ENCODE assay signal across 10 cellular contexts in the genomic region with DNA sequence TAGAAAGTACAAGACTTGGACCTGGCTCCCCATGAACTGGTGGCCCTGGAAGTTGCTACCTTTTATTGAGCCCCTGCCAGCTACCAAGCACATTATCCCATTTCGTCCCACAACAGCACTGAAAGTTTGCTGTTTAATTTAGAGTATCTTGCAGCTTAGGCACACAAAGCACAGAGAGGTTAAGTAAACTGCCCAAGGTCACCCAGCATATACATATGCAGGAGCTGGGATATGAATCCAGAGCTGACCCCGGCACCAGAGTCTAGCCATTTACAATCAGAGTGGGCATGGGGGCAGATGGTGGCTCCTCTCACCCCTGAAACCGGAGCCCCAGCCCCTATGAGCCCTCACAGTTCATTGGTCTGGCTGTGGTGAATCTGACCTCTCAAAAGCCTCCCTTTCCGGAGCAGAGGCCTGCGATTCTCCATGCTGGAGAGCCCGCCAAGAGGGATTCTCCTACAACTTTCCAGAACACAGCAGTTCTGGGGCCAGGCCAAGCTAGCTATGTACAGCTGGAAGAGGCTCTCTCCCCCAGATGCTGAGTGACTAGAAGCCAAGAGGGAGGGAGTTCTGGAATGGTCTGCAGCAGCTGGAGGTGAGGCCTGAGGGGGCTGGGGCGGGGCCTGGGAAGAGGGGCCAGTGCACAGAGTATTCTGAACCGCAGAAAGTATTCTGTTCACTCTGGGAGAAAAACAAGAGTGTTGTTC. TPM values are rescaled to one million over a fixed set of nuclear protein-coding genes. Genes with fewer than 3 reads are reported as not detected.
A peak's percentile ranks its signal among the peaks of the same experiment; 100 is the strongest.
DNase-seq lines count a peak whose midpoint lies in the region; ATAC-seq, FAIRE-seq and TF ChIP-seq lines count a peak whose summit lies in the region.
"Had no signal": no experiment of that assay in that cellular context is flagged by ENCODE, and none has a peak within 500 bp of the region (broad histone marks: within the 10 kb centered on the region; RNA-seq: fewer than 3 reads in every experiment).

No MANE protein-coding gene starts in this region.

- intact Hi-C loops in HepG2 (cut with micrococcal nuclease; ENCODE audit: unreplicated experiment), result no loop called here
- intact Hi-C loops in right lobe of liver (cut with DNase I), result no loop called here
- intact Hi-C loops in head of caudate nucleus (cut with DNase I), result no loop called here

- H3K36me3 ChIP-seq in HepG2 (replicated peaks in 1 of 2; ENCODE audit: control insufficient read depth in 1 of 2, insufficient read depth in 2 of 2, low read length in 2 of 2) (peaks cover 0 to 2% of the 10 kb centered on the region in 2 experiments; a peak in 1 of 5 replicates), right lobe of liver (no peaks in the 10 kb centered on the region)

- no peak for TF ChIP-seq EP300 in HepG2 (IDR thresholded peaks at IDR 0.05; ENCODE audit: low read depth in 2 of 2, low read length in 2 of 2)
- no peak for TF ChIP-seq EP300 in HepG2 (CRISPR knock-in tag; IDR thresholded peaks at IDR 0.05; ENCODE audit: borderline replicate concordance)

- 66% methylated on average over 4 of the region's 8 CpGs for WGBS in HepG2 (ENCODE audit: low lambda C conversion rate)
- 72% methylated on average over 4 of the region's 8 CpGs for WGBS in right lobe of liver (ENCODE audit: insufficient coverage, low coverage, low lambda C conversion rate, missing lambda C conversion rate)

- TF ChIP-seq POLR2A in HepG2 (IDR thresholded peaks at IDR 0.05; ENCODE audit: insufficient read depth in 1 of 2, low read depth in 2 of 2, low read length in 2 of 2) (no peak), right lobe of liver (IDR thresholded peaks at IDR 0.05) (no peak)

- ATAC-seq in HepG2 (peak; percentile 2; the same call in 1 of the 3 replicates), right lobe of liver (no peak), GM19023 (IDR thresholded peaks at IDR 0.05; ENCODE audit: unreplicated experiment) (no peak)

- H4K20me1 ChIP-seq in HepG2 (ENCODE audit: insufficient read depth, low read length), result peaks cover 25% of the 10 kb centered on the region

- H3K9ac ChIP-seq in HepG2 (ENCODE audit: insufficient read depth, low read depth, low read length), result no peak overlapping the region

- H3K9me3 ChIP-seq in HepG2 (ENCODE audit: low read length) (no peaks in the 10 kb centered on the region), right lobe of liver (no peaks in the 10 kb centered on the region)

- CTCF ChIA-PET in HepG2 (lab: Yijun Ruan, JAX; ENCODE audit: low intra/inter-chr PET ratio, low total read pairs), result no interaction called here

- no peak for DNase-seq in HepG2 (ENCODE audit: low spot score)
- DNase-seq in right lobe of liver, result no peak
- peak in 40 of 42 donors; percentile 35 to 92 (median 73) for DNase-seq in head of caudate nucleus
- peak; percentile 17 for DNase-seq in occipital lobe (lab: John Stamatoyannopoulos, UW)
- DNase-seq in stimulated activated CD4-positive, alpha-beta T cell treated with anti-CD3 and anti-CD28 coated beads, Interleukin-4, amount 100 ng/mL, for 1 hour, result no peak
- no peak for DNase-seq in effector CD4-positive, alpha-beta T cell
- DNase-seq in SKM-1 treated with dmso at 0.1 percent for 144 hours (lab: John Stamatoyannopoulos, UW; ENCODE audit: unreplicated experiment), result no peak
- DNase-seq: effector CD8-positive, alpha-beta T cell; NCI-H1436 had no signal

- BruUV-seq in HepG2 (replicated peaks; lab: Mats Ljungman, UMichigan), result no TSS peak

- H3K4me2 ChIP-seq in HepG2 (ENCODE audit: low read depth, low read length), result peak overlapping the region; percentile 8

- no peak overlapping the region for H2AFZ ChIP-seq in HepG2 (ENCODE audit: low read length)

- H3K27me3 ChIP-seq in HepG2 (ENCODE audit: control insufficient read depth in 1 of 2, insufficient read depth in 2 of 2, low read length in 2 of 2) (no peaks in the 10 kb centered on the region), right lobe of liver (no peaks in the 10 kb centered on the region)

- peak overlapping the region; percentile 26 for H3K27ac ChIP-seq in HepG2 (ENCODE audit: extremely low read length, insufficient read depth, low read length)
- peak overlapping the region in 1 of 3 donors; percentile 18 for H3K27ac ChIP-seq in right lobe of liver

- no peak for TF ChIP-seq RAD21 in HepG2 (CRISPR knock-in tag; IDR thresholded peaks at IDR 0.05)

- in situ Hi-C loops in HepG2 (cut with HindIII; ENCODE audit: extremely low pct_ligation_motif_present, low pct_unique_long_range_greater_than_20kb), result no loop called here

- no peak overlapping the region for H3K4me3 ChIP-seq in HepG2 (replicated peaks in 1 of 3; ENCODE audit: insufficient read depth in 1 of 3, low read depth in 2 of 3, low read length in 3 of 3)
- H3K4me3 ChIP-seq in right lobe of liver, result no peak overlapping the region

- H3K4me1 ChIP-seq in HepG2 (ENCODE audit: insufficient read depth, low read length) (peaks cover 44% of the 10 kb centered on the region), right lobe of liver (peaks cover 0 to 16% (median 5%) of the 10 kb centered on the region in 4 donors)

- H3K79me2 ChIP-seq in HepG2 (ENCODE audit: insufficient read depth, low read length), result no peaks in the 10 kb centered on the region

- TF ChIP-seq CTCF in HepG2 (CRISPR knock-in tag; IDR thresholded peaks at IDR 0.05), result no peak
- no peak for TF ChIP-seq CTCF in right lobe of liver (IDR thresholded peaks at IDR 0.05)

- POLR2A ChIA-PET in HepG2 (lab: Yijun Ruan, JAX), result interaction anchor here (1.1 kb wide), 1 partner anchor 58 kb away, joined by 3 read pairs; no protein-coding TSS in a partner anchor

- FAIRE-seq in HepG2 (lab: Jason Lieb, UNC), result no peak

TF ChIP-seq in HepG2, 621 proteins besides CTCF, POLR2A, EP300 and RAD21:
- TF ChIP-seq PHF8 (CRISPR knock-in tag; IDR thresholded peaks at IDR 0.05) (no peak), KDM5B (CRISPR knock-in tag; IDR thresholded peaks at IDR 0.05; ENCODE audit: borderline replicate concordance) (no peak), ZNF768 (CRISPR knock-in tag; IDR thresholded peaks at IDR 0.05) (peak; percentile 96), ZSCAN25 (CRISPR knock-in tag; IDR thresholded peaks at IDR 0.05) (no peak), LCORL (IDR thresholded peaks at IDR 0.05) (no peak), LCORL (CRISPR knock-in tag; IDR thresholded peaks at IDR 0.05) (no peak), ZMYM3 (CRISPR knock-in tag; IDR thresholded peaks at IDR 0.05) (peak; percentile 84)
- TF ChIP-seq, protein P1, sequence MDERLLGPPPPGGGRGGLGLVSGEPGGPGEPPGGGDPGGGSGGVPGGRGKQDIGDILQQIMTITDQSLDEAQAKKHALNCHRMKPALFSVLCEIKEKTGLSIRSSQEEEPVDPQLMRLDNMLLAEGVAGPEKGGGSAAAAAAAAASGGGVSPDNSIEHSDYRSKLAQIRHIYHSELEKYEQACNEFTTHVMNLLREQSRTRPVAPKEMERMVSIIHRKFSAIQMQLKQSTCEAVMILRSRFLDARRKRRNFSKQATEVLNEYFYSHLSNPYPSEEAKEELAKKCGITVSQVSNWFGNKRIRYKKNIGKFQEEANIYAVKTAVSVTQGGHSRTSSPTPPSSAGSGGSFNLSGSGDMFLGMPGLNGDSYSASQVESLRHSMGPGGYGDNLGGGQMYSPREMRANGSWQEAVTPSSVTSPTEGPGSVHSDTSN (CRISPR knock-in tag; IDR thresholded peaks at IDR 0.05), result no peak

RNA-seq across cellular contexts. Expression of gene SREBF1, which starts 58.3 kb away (rescaled TPM):
- total RNA-seq in HepG2 (2016; rRNA removed; fragmentation: Illumina TruSeq; extraction: Trizol) (12.6 and 34.3 TPM in 2 replicates), right lobe of liver (100 to 1,000 TPM in 4 of 6 experiments, 10 to 100 TPM in 2; 63.8 to 246 (median 173) TPM), occipital lobe (12.6 TPM)
- 17.8 and 21.9 TPM in 2 replicates for total RNA-seq in HepG2 (2016; cell fraction: cytosol; rRNA removed; fragmentation: Illumina TruSeq; extraction: Trizol; ENCODE audit: low read depth)
- 11.7 and 40.3 TPM in 2 replicates for total RNA-seq in HepG2 (2016; cell fraction: insoluble cytoplasmic fraction; rRNA removed; fragmentation: Illumina TruSeq; extraction: Trizol)
- total RNA-seq in HepG2 (2016; cell fraction: membrane; rRNA removed; fragmentation: Illumina TruSeq; extraction: Trizol), result 12.6 and 16.8 TPM in 2 replicates
- 53.2 and 57.7 TPM in 2 replicates for total RNA-seq in HepG2 (2016; cell fraction: nucleus; rRNA removed; fragmentation: Illumina TruSeq; extraction: Trizol)
- 38.0 and 57.5 TPM in 2 replicates for polyA plus RNA-seq in HepG2 (2011; rRNA removed)
- polyA plus RNA-seq in HepG2 (2011; cell fraction: cytosol; rRNA removed), result 16.6 and 23.2 TPM in 2 replicates
- 385 and 409 TPM in 2 replicates for polyA plus RNA-seq in HepG2 (2011; cell fraction: nucleus; rRNA removed)
- 60.2 and 60.8 TPM in 2 replicates for polyA plus RNA-seq in HepG2 (2012)
- 3.6 and 4.8 TPM in 2 replicates for polyA plus RNA-seq in HepG2 (2016; cell fraction: cytosol; fragmentation: Illumina TruSeq; extraction: Trizol; ENCODE audit: low read depth)
- polyA plus RNA-seq in HepG2 (2016; cell fraction: insoluble cytoplasmic fraction; fragmentation: Illumina TruSeq; extraction: Trizol; ENCODE audit: low read depth), result 11.3 and 14.1 TPM in 2 replicates
- 7.4 and 8.0 TPM in 2 replicates for polyA plus RNA-seq in HepG2 (2016; cell fraction: membrane; fragmentation: Illumina TruSeq; extraction: Trizol; ENCODE audit: low read depth)
- polyA plus RNA-seq in HepG2 (2016; cell fraction: nucleus; fragmentation: Illumina TruSeq; extraction: Trizol; ENCODE audit: insufficient read depth, low read depth), result 156 and 162 TPM in 2 replicates
- 70.2 and 130 TPM in 2 replicates for polyA minus RNA-seq in HepG2 (2011; rRNA and poly(A)+ RNA removed; ENCODE audit: low replicate concordance)
- polyA minus RNA-seq in HepG2 (2011; cell fraction: cytosol; rRNA and poly(A)+ RNA removed), result 35.3 and 56.1 TPM in 2 replicates
- polyA minus RNA-seq in HepG2 (2011; cell fraction: nucleus; rRNA and poly(A)+ RNA removed), result 93.2 and 119 TPM in 2 replicates

Comparison
In these comparisons a context has a peak if more than half of its experiments do, and no peak if none do; other contexts are left out.
1. DNase-seq: peak in head of caudate nucleus (40 of 42) and occipital lobe (single experiment); none in HepG2 (single experiment), right lobe of liver (0 of 3), stimulated activated CD4-positive, alpha-beta T cell treated with anti-CD3 and anti-CD28 coated beads, Interleukin-4, amount 100 ng/mL, for 1 hour (single experiment), effector CD4-positive, alpha-beta T cell (single experiment) and SKM-1 treated with dmso at 0.1 percent for 144 hours (single experiment).